Comparison of ENCODE assay signal across 19 cellular contexts in the genomic region with DNA sequence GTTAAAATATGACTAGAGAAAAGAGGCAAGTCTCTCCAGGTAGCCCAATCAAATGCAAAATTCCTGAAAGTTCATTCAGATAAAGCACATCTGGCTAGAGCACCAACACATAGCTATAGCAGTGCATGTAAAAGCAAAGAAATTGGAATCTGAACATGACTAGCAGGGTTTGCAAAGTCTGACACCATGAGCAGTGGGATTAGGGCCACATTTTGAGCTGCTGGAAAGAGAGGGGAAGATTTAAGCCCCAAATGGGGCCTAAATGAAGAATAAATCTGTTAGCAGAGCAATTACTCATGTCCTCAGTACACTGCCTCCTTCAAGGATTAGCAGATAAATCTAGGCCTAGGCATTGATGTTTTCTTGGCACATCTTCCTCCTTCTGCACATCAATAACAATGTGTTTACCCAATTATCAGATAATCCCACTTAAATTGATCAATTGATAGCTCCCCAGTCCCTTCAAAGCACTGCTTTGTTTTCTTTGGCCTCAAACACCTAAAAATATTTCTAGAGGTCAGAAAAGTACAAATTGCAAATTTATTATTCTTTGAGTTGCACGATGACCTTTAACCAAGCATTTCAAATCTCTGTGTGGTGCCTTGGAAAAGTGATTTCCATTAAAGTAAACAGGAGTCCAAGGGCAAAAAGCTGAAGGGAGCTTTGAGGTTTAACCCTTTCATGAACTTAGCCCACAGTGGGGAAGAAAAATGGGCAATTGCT.
"Had no signal": no experiment of that assay in that cellular context is flagged by ENCODE, and none has a peak within 500 bp of the region (broad histone marks: within the 10 kb centered on the region; RNA-seq: fewer than 3 reads in every experiment).

No MANE protein-coding gene starts in this region.

- H3K4me3 ChIP-seq: adrenal gland, body of pancreas, lower lobe of right lung, tibial nerve, uterus had no signal

- H3K27me3 Mint-ChIP-seq: activated CD8-positive, alpha-beta T cell treated with anti-CD3 and anti-CD28 coated beads for 36 hours; activated naive CD4-positive, alpha-beta T cell treated with anti-CD3 and anti-CD28 coated beads, Interleukin-2, amount 50 U/mL, for 24 hours; central memory CD8-positive, alpha-beta T cell; stimulated activated naive B cell treated with anti-CD40 and anti-IgM and Interleukin-4, amounts not matched to agents 10 μg/mL and 1 μg/mL and 100 μg/mL, for 72 hours had no signal

- ATAC-seq: activated CD8-positive, alpha-beta T cell treated with anti-CD3 and anti-CD28 coated beads for 36 hours; body of pancreas; lower lobe of right lung; stimulated activated naive B cell treated with anti-CD40 and anti-IgM and Interleukin-4, amounts not matched to agents 10 μg/mL and 1 μg/mL and 100 μg/mL, for 72 hours had no signal

- DNase-seq: activated CD4-positive, alpha-beta T cell treated with anti-CD3 and anti-CD28 coated beads for 48 hours; activated CD8-positive, alpha-beta T cell treated with anti-CD3 and anti-CD28 coated beads for 36 hours; activated effector memory CD4-positive, alpha-beta T cell treated with anti-CD3 and anti-CD28 coated beads, Interleukin-2, amount 50 U/mL, for 16 hours; activated T-cell treated with anti-CD3 and anti-CD28 coated beads, Interleukin-2, amount 50 U/mL, for 48 hours; adrenal gland; body of pancreas; cortex of kidney; effector CD8-positive, alpha-beta T cell; foreskin fibroblast; glutamatergic neuron; lower lobe of right lung; stimulated activated CD4-positive, alpha-beta T cell treated with anti-CD3 and anti-CD28 coated beads, Interleukin-4, amount 100 ng/mL, for 1 hour; stimulated activated naive B cell treated with anti-CD40 and anti-IgM and Interleukin-4, amounts not matched to agents 10 μg/mL and 1 μg/mL and 100 μg/mL, for 72 hours; uterus had no signal

- H3K4me1 Mint-ChIP-seq: activated naive CD4-positive, alpha-beta T cell treated with anti-CD3 and anti-CD28 coated beads, Interleukin-2, amount 50 U/mL, for 24 hours; central memory CD8-positive, alpha-beta T cell; stimulated activated naive B cell treated with anti-CD40 and anti-IgM and Interleukin-4, amounts not matched to agents 10 μg/mL and 1 μg/mL and 100 μg/mL, for 72 hours had no signal

- H3K27ac Mint-ChIP-seq: activated CD8-positive, alpha-beta T cell treated with anti-CD3 and anti-CD28 coated beads for 36 hours; activated naive CD4-positive, alpha-beta T cell treated with anti-CD3 and anti-CD28 coated beads, Interleukin-2, amount 50 U/mL, for 24 hours; mesothelial cell of epicardium; stimulated activated naive B cell treated with anti-CD40 and anti-IgM and Interleukin-4, amounts not matched to agents 10 μg/mL and 1 μg/mL and 100 μg/mL, for 72 hours had no signal

- H3K4me3 Mint-ChIP-seq: activated CD8-positive, alpha-beta T cell treated with anti-CD3 and anti-CD28 coated beads for 36 hours; activated naive CD4-positive, alpha-beta T cell treated with anti-CD3 and anti-CD28 coated beads, Interleukin-2, amount 50 U/mL, for 24 hours; central memory CD8-positive, alpha-beta T cell; mesothelial cell of epicardium; neural crest cell; stimulated activated naive B cell treated with anti-CD40 and anti-IgM and Interleukin-4, amounts not matched to agents 10 μg/mL and 1 μg/mL and 100 μg/mL, for 72 hours had no signal

- H3K36me3 Mint-ChIP-seq: activated naive CD4-positive, alpha-beta T cell treated with anti-CD3 and anti-CD28 coated beads, Interleukin-2, amount 50 U/mL, for 24 hours; mesothelial cell of epicardium; stimulated activated naive B cell treated with anti-CD40 and anti-IgM and Interleukin-4, amounts not matched to agents 10 μg/mL and 1 μg/mL and 100 μg/mL, for 72 hours had no signal

- H3K9me3 Mint-ChIP-seq: activated naive CD4-positive, alpha-beta T cell treated with anti-CD3 and anti-CD28 coated beads, Interleukin-2, amount 50 U/mL, for 24 hours; mesothelial cell of epicardium; neural crest cell had no signal
